In genomic region chr18:57077786-57078552, GRCh38 we compare ENCODE assay signal across 1 cellular context.
TF ChIP-seq lines count a peak whose summit lies in the region.

No MANE protein-coding gene starts in this region.

TF ChIP-seq in GM12878, 131 proteins besides CTCF, POLR2A, EP300 and RAD21 (continued from another document and continues in another):
- TF ChIP-seq HSF1 (IDR thresholded peaks at IDR 0.05; ENCODE audit: low read depth, low read length) (peak; percentile 96), PBX3 (IDR thresholded peaks at IDR 0.05; ENCODE audit: insufficient replicate concordance, low read depth, low read length) (peak; percentile 68), PAX8 (IDR thresholded peaks at IDR 0.05) (no peak), EZH2 (IDR thresholded peaks at IDR 0.05; ENCODE audit: borderline replicate concordance, control insufficient read depth, low read depth, low read length) (no peak), JUND (IDR thresholded peaks at IDR 0.05; ENCODE audit: low read depth, low read length) (no peak), KLF5 (IDR thresholded peaks at IDR 0.05; ENCODE audit: partially characterized antibody) (no peak), ZNF217 (IDR thresholded peaks at IDR 0.05) (peak; percentile 93), NRF1 (conservative IDR thresholded peaks at IDR 0.05; ENCODE audit: low read depth, low read length) (no peak), MXI1 (IDR thresholded peaks at IDR 0.05; ENCODE audit: low read depth, low read length) (0 out of 2 replicates have a peak, but pooled peaks have one; percentile 46), RCOR1 (conservative IDR thresholded peaks at IDR 0.05; ENCODE audit: low read depth, low read length) (0 out of 2 replicates have a peak, but pooled peaks have one; percentile 50), TCF7 (IDR thresholded peaks at IDR 0.05; ENCODE audit: borderline replicate concordance) (0 out of 2 replicates have a peak, but pooled peaks have one; percentile 79), BACH1 (IDR thresholded peaks at IDR 0.05; ENCODE audit: borderline replicate concordance) (peak; percentile 65; the same call in 1 of the 2 replicates), PKNOX1 (IDR thresholded peaks at IDR 0.05) (peak; percentile 65), TAF1 (IDR thresholded peaks at IDR 0.05; ENCODE audit: borderline replicate concordance, low read depth, low read length) (0 out of 2 replicates have a peak, but pooled peaks have one; percentile 47), SMAD5 (IDR thresholded peaks at IDR 0.05; ENCODE audit: low read depth) (no peak), SREBF2 (IDR thresholded peaks at IDR 0.05; ENCODE audit: low read length) (no peak), GATAD2B (conservative IDR thresholded peaks at IDR 0.05; ENCODE audit: low read depth) (peak; percentile 97), IRF4 (IDR thresholded peaks at IDR 0.05; ENCODE audit: low read depth, low read length) (peak; percentile 70), FOXM1 (IDR thresholded peaks at IDR 0.05; ENCODE audit: low read depth, low read length) (peak; percentile 99), SKIL (IDR thresholded peaks at IDR 0.05; ENCODE audit: low read depth, poor library complexity, severe bottlenecking) (peak; percentile 89), MLLT1 (IDR thresholded peaks at IDR 0.05) (peak; percentile 96), DPF2 (IDR thresholded peaks at IDR 0.05) (peak; percentile 97), ZBTB33 (IDR thresholded peaks at IDR 0.05) (no peak), BHLHE40 (IDR thresholded peaks at IDR 0.05; ENCODE audit: borderline replicate concordance in 1 of 2, low read depth in 2 of 2, low read length in 1 of 2) (peak; percentile 98 to 99), PML (IDR thresholded peaks at IDR 0.05; ENCODE audit: low read length) (peak; percentile 84; the same call in 1 of the 2 replicates), ELK1 (IDR thresholded peaks at IDR 0.05; ENCODE audit: low read depth, low read length) (no peak), SMAD1 (IDR thresholded peaks at IDR 0.05; ENCODE audit: low read depth, partially characterized antibody) (peak; percentile 51), HDAC6 (IDR thresholded peaks at IDR 0.05; ENCODE audit: unreplicated experiment) (no peak), GABPA (IDR thresholded peaks at IDR 0.05; ENCODE audit: low read depth) (peak; percentile 55; the same call in 1 of the 2 replicates), IKZF2 (IDR thresholded peaks at IDR 0.05) (peak; percentile 89 to 95), E4F1 (IDR thresholded peaks at IDR 0.05; ENCODE audit: borderline replicate concordance, partially characterized antibody) (no peak), MEF2A (IDR thresholded peaks at IDR 0.05; ENCODE audit: insufficient read depth, low read depth, low read length) (peak; percentile 92), TCF3 (IDR thresholded peaks at IDR 0.05; ENCODE audit: borderline replicate concordance, insufficient read depth, low read depth, low read length) (peak; percentile 58; the same call in 1 of the 2 replicates), YBX1 (IDR thresholded peaks at IDR 0.05) (peak; percentile 60; the same call in 1 of the 2 replicates), CBX5 (IDR thresholded peaks at IDR 0.05; ENCODE audit: low read depth) (peak; percentile 77; the same call in 1 of the 2 replicates), TCF12 (IDR thresholded peaks at IDR 0.05; ENCODE audit: low read depth, low read length) (peak; percentile 93), CBFB (IDR thresholded peaks at IDR 0.05; ENCODE audit: low read depth) (peak; percentile 100)
- TF ChIP-seq, protein P1, sequence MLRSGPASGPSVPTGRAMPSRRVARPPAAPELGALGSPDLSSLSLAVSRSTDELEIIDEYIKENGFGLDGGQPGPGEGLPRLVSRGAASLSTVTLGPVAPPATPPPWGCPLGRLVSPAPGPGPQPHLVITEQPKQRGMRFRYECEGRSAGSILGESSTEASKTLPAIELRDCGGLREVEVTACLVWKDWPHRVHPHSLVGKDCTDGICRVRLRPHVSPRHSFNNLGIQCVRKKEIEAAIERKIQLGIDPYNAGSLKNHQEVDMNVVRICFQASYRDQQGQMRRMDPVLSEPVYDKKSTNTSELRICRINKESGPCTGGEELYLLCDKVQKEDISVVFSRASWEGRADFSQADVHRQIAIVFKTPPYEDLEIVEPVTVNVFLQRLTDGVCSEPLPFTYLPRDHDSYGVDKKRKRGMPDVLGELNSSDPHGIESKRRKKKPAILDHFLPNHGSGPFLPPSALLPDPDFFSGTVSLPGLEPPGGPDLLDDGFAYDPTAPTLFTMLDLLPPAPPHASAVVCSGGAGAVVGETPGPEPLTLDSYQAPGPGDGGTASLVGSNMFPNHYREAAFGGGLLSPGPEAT (IDR thresholded peaks at IDR 0.05; ENCODE audit: low read depth) = peak; percentile 92
- TF ChIP-seq, protein P2, sequence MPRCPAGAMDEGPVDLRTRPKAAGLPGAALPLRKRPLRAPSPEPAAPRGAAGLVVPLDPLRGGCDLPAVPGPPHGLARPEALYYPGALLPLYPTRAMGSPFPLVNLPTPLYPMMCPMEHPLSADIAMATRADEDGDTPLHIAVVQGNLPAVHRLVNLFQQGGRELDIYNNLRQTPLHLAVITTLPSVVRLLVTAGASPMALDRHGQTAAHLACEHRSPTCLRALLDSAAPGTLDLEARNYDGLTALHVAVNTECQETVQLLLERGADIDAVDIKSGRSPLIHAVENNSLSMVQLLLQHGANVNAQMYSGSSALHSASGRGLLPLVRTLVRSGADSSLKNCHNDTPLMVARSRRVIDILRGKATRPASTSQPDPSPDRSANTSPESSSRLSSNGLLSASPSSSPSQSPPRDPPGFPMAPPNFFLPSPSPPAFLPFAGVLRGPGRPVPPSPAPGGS (IDR thresholded peaks at IDR 0.05; ENCODE audit: borderline replicate concordance, insufficient read depth, low read depth, low read length, poor library complexity, severe bottlenecking) = peak; percentile 98
- TF ChIP-seq, protein P3, sequence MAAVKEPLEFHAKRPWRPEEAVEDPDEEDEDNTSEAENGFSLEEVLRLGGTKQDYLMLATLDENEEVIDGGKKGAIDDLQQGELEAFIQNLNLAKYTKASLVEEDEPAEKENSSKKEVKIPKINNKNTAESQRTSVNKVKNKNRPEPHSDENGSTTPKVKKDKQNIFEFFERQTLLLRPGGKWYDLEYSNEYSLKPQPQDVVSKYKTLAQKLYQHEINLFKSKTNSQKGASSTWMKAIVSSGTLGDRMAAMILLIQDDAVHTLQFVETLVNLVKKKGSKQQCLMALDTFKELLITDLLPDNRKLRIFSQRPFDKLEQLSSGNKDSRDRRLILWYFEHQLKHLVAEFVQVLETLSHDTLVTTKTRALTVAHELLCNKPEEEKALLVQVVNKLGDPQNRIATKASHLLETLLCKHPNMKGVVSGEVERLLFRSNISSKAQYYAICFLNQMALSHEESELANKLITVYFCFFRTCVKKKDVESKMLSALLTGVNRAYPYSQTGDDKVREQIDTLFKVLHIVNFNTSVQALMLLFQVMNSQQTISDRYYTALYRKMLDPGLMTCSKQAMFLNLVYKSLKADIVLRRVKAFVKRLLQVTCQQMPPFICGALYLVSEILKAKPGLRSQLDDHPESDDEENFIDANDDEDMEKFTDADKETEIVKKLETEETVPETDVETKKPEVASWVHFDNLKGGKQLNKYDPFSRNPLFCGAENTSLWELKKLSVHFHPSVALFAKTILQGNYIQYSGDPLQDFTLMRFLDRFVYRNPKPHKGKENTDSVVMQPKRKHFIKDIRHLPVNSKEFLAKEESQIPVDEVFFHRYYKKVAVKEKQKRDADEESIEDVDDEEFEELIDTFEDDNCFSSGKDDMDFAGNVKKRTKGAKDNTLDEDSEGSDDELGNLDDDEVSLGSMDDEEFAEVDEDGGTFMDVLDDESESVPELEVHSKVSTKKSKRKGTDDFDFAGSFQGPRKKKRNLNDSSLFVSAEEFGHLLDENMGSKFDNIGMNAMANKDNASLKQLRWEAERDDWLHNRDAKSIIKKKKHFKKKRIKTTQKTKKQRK (IDR thresholded peaks at IDR 0.05; ENCODE audit: low read depth, low read length) = no peak
